In genomic region chr2:10350666-10351215, GRCh38 we compare ENCODE assay signal across 20 cellular contexts. TPM values are rescaled to one million over a fixed set of nuclear protein-coding genes. Genes with fewer than 3 reads are reported as not detected.
DNase-seq lines count a peak whose midpoint lies in the region; ATAC-seq, FAIRE-seq and TF ChIP-seq lines count a peak whose summit lies in the region.
"Had no signal": no experiment of that assay in that cellular context is flagged by ENCODE, and none has a peak within 500 bp of the region (broad histone marks: within the 10 kb centered on the region; RNA-seq: fewer than 3 reads in every experiment).

No MANE protein-coding gene starts in this region.

- peaks cover 55% of the 10 kb centered on the region for H3K4me1 ChIP-seq in Panc1 (ENCODE audit: control insufficient read depth, insufficient read depth, low read length)

- in situ Hi-C loops in Panc1 (cut with HindIII; ENCODE audit: low pct_unique_long_range_greater_than_20kb, low sequenced_read_pairs): no loop called here

- no peaks in the 10 kb centered on the region for H3K27me3 Mint-ChIP-seq in naive B cell

- H3K36me3 Mint-ChIP-seq in naive B cell: peaks cover 6 to 12% of the 10 kb centered on the region in 2 donors

- no peak for FAIRE-seq in H54 (lab: Jason Lieb, UNC)
- FAIRE-seq: bronchial epithelial cell, TTC549 had no signal

- intact Hi-C loops in Panc1 (cut with micrococcal nuclease; ENCODE audit: unreplicated experiment): no loop called here

- TSS peak; percentile 56 for BruUV-seq in Panc1 (replicated peaks; lab: Mats Ljungman, UMichigan)

- CTCF ChIA-PET in Panc1 (lab: Charles Lee) (interaction anchor here (0.6 kb wide), 1 partner anchor 42 kb away, joined by 7 read pairs; no protein-coding TSS in a partner anchor), HEK293T (lab: Yijun Ruan, JAX) (no interaction called here)

- no peak overlapping the region for H3K4me3 ChIP-seq in Panc1 (ENCODE audit: low read depth in 2 of 2, low read length in 2 of 2)
- H3K4me3 ChIP-seq: esophagus squamous epithelium, Peyer's patch, spleen had no signal

- H3K27ac Mint-ChIP-seq in naive B cell: peak overlapping the region in 4 of 6 donors; percentile 6 to 26 (median 19)

- TF ChIP-seq POLR2A in H54 (IDR thresholded peaks at IDR 0.05; ENCODE audit: low read depth, low read length): no peak

- no peaks in the 10 kb centered on the region for H3K27me3 ChIP-seq in Panc1 (ENCODE audit: control insufficient read depth, insufficient read depth, low read length)
- H3K27me3 ChIP-seq: esophagus squamous epithelium, Peyer's patch, spleen had no signal

- DNase-seq in NOMO-1 (lab: John Stamatoyannopoulos, UW; ENCODE audit: unreplicated experiment in 2 of 2) (peak; percentile 26 to 46), NOMO-1 treated with dmso at 0.1 percent for 144 hours (lab: John Stamatoyannopoulos, UW; ENCODE audit: unreplicated experiment) (no peak), Panc1 (ENCODE audit: low read depth, low spot score) (no peak), naive B cell (no peak), H54 (ENCODE audit: insufficient read length, low spot score) (no peak), HEK293T (ENCODE audit: extremely low spot score) (no peak), OCI-M2 (lab: John Stamatoyannopoulos, UW; ENCODE audit: unreplicated experiment) (no peak)
- DNase-seq: 8988T; activated CD4-positive, alpha-beta T cell treated with anti-CD3 and anti-CD28 coated beads, Interleukin-2, amount 50 U/mL, for 4 hours; esophagus squamous epithelium; NCI-H2107; NCI-H524 treated with DMSO at 0.1 percent for 48 hours; Peyer's patch; SK-N-SH; spleen had no signal

- H3K36me3 ChIP-seq in Panc1 (ENCODE audit: control insufficient read depth, insufficient read depth, low read length): no peaks in the 10 kb centered on the region
- H3K36me3 ChIP-seq: Peyer's patch had no signal

- peaks cover 0 to 2% (median 0%) of the 10 kb centered on the region in 7 donors for H3K9me3 Mint-ChIP-seq in naive B cell
- H3K9me3 Mint-ChIP-seq: neural crest cell had no signal

- TF ChIP-seq CTCF in Panc1 (IDR thresholded peaks at IDR 0.05): no peak

- POLR2A ChIA-PET in Panc1 (lab: Charles Lee): no interaction called here
- POLR2A ChIA-PET in HEK293T (lab: Yijun Ruan, JAX): no interaction called here

- no peaks in the 10 kb centered on the region for H3K9me3 ChIP-seq in Panc1 (ENCODE audit: control insufficient read depth, insufficient read depth, low read depth, low read length)
- H3K9me3 ChIP-seq: esophagus squamous epithelium, Peyer's patch, SK-N-SH, spleen had no signal

- peaks cover 37 to 77% (median 66%) of the 10 kb centered on the region in 3 donors for H3K4me1 Mint-ChIP-seq in naive B cell

- ATAC-seq in GM18502 (IDR thresholded peaks at IDR 0.05; ENCODE audit: poor library complexity, unreplicated experiment) (peak; percentile 43), Panc1 (no peak), naive B cell (ENCODE audit: low read depth in 2 of 2) (peak; percentile 49 to 64)

- no peak overlapping the region for H3K27ac ChIP-seq in Panc1 (ENCODE audit: low read length)
- H3K27ac ChIP-seq: C4-2B, esophagus squamous epithelium, Peyer's patch had no signal

- H3K4me3 Mint-ChIP-seq in naive B cell: no peak overlapping the region
- H3K4me3 Mint-ChIP-seq: neural crest cell had no signal

TF ChIP-seq in HEK293T, 16 proteins besides CTCF, POLR2A, EP300 and RAD21:
- no peak for TF ChIP-seq PKNOX1 (IDR thresholded peaks at IDR 0.05)
- TF ChIP-seq HDGF (IDR thresholded peaks at IDR 0.05; ENCODE audit: borderline replicate concordance): no peak
- no peak for TF ChIP-seq BHLHE40 (IDR thresholded peaks at IDR 0.05; ENCODE audit: borderline replicate concordance)
- no peak for TF ChIP-seq ZNF384 (IDR thresholded peaks at IDR 0.05)
- TF ChIP-seq FOXA1 (IDR thresholded peaks at IDR 0.05): no peak
- no peak for TF ChIP-seq FOXK2 (IDR thresholded peaks at IDR 0.05)
- no peak for TF ChIP-seq NFRKB (IDR thresholded peaks at IDR 0.05)
- TF ChIP-seq ELF4 (IDR thresholded peaks at IDR 0.05): no peak
- no peak for TF ChIP-seq ARNT (IDR thresholded peaks at IDR 0.05)
- TF ChIP-seq CTBP1 (IDR thresholded peaks at IDR 0.05; ENCODE audit: borderline replicate concordance): no peak
- no peak for TF ChIP-seq L3MBTL2 (conservative IDR thresholded peaks at IDR 0.05)
- TF ChIP-seq SP1 (IDR thresholded peaks at IDR 0.05): no peak
- no peak for TF ChIP-seq LEF1 (IDR thresholded peaks at IDR 0.05; ENCODE audit: borderline replicate concordance)
- no peak for TF ChIP-seq FOXM1 (IDR thresholded peaks at IDR 0.05; ENCODE audit: borderline replicate concordance)
- TF ChIP-seq SUZ12 (IDR thresholded peaks at IDR 0.05): no peak
- no peak for TF ChIP-seq TARDBP (IDR thresholded peaks at IDR 0.05)

RNA-seq across cellular contexts. Expression of gene HPCAL1, which starts 48.0 kb away (rescaled TPM):
- total RNA-seq in Panc1 (2021; ENCODE audit: unreplicated experiment): 234 TPM
- 556 TPM for polyA plus RNA-seq in Panc1 (2012; ENCODE audit: insufficient read length)
- polyA plus RNA-seq in naive B cell (ENCODE audit: low read depth in 6 of 6): 10 to 100 TPM; 49.1 to 92.1 (median 66.7) TPM

Comparison
In these comparisons a context has a peak if more than half of its experiments do, and no peak if none do; other contexts are left out.
1. DNase-seq: peak in NOMO-1 (2 of 2); none in NOMO-1 treated with dmso at 0.1 percent for 144 hours (single experiment), Panc1 (single experiment), naive B cell (single experiment), H54 (single experiment), HEK293T (single experiment) and OCI-M2 (single experiment).